Comparison of ENCODE assay signal across 24 cellular contexts in the genomic region with DNA sequence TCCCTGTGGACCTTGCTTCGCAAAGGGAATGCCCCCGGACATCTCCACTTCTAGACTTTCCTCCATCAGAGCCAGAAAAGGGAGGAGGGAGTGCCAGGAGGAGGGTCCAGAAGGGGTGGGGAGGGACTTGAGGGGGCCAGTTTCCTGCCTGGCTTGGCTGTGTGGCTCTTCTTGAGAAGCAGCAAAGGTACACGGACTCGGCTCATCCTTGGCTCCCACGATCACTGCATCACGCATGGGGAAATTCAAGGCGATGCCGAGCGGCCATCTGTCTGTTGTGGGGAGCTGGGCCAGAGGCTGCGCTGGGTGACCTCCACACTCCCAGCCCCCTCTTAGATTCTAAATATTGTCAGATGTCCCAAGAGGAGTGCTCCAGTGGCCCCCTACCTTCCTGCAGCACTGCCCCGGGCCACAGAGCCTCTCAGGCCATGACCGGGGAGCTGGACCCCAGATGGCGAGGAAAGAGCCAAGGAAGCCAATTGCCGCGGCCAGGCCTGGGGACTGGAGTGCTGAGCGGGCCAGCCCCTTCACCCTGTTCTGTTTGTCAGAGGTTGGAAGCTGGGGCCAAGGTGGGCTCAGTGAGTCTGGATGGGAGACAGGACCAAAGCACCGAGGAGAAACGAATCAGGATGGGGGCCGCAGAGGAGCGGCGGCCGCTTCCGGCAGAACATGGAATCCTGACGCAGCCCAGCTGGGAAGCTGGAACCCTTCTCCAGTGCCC.
DNase-seq lines count a peak whose midpoint lies in the region; ATAC-seq, FAIRE-seq and TF ChIP-seq lines count a peak whose summit lies in the region.
"Had no signal": no experiment of that assay in that cellular context is flagged by ENCODE, and none has a peak within 500 bp of the region (broad histone marks: within the 10 kb centered on the region; RNA-seq: fewer than 3 reads in every experiment).

No MANE protein-coding gene starts in this region.

- H3K36me3 ChIP-seq in H1 (ENCODE audit: control insufficient read depth in 2 of 4, insufficient read depth in 4 of 4, low read length in 3 of 4), result no peaks in the 10 kb centered on the region
- H3K36me3 ChIP-seq: BLaER1, HAP-1 had no signal

- no peaks in the 10 kb centered on the region for H3K4me1 Mint-ChIP-seq in activated CD4-positive, alpha-beta T cell treated with anti-CD3 and anti-CD28 coated beads, Interleukin-2, amount 10 ng/mL, durations not matched to agents 7 days and 5 days
- peaks cover 30% of the 10 kb centered on the region for H3K4me1 Mint-ChIP-seq in nephron progenitor cell
- H3K4me1 Mint-ChIP-seq: B cell; CD4-positive, CD25-positive, alpha-beta regulatory T cell; GM23338 had no signal

- H2BK12ac ChIP-seq in H1 (ENCODE audit: low read depth, low read length), result no peak overlapping the region

- H3K79me1 ChIP-seq in H1 (ENCODE audit: low read depth, low read length), result no peaks in the 10 kb centered on the region

- TF ChIP-seq POLR2A in H1 (IDR thresholded peaks at IDR 0.05; ENCODE audit: control extremely low read depth in 1 of 2, low read depth in 2 of 2, low read length in 2 of 2), result no peak

- no peaks in the 10 kb centered on the region for H3K79me2 ChIP-seq in H1 (ENCODE audit: control insufficient read depth in 1 of 2, insufficient read depth in 2 of 2, low read length in 2 of 2)

- no peak overlapping the region for H3K4me3 Mint-ChIP-seq in activated CD4-positive, alpha-beta T cell treated with anti-CD3 and anti-CD28 coated beads, Interleukin-2, amount 10 ng/mL, durations not matched to agents 7 days and 5 days
- H3K4me3 Mint-ChIP-seq in nephron progenitor cell, result no peak overlapping the region
- H3K4me3 Mint-ChIP-seq: B cell; CD4-positive, CD25-positive, alpha-beta regulatory T cell; CD8-positive, alpha-beta T cell; GM23338; HFFc6 had no signal

- no peak overlapping the region for H4K5ac ChIP-seq in H1 (ENCODE audit: insufficient read length, low read depth, low read length)

- CTCF ChIA-PET in activated CD4-positive, alpha-beta T cell treated with anti-CD3 and anti-CD28 coated beads, Interleukin-2, amount 10 ng/mL, durations not matched to agents 7 days and 5 days (lab: Charles Lee), result no interaction called here
- CTCF ChIA-PET in H1 (lab: Charles Lee; ENCODE audit: partially characterized antibody), result interaction anchor here (0.6 to 1.1 kb wide), 4 partner anchors 31 to 640 kb away, joined by 3 to 4 read pairs (median 3); no protein-coding TSS in a partner anchor

- H3K4me2 ChIP-seq in H1 (ENCODE audit: insufficient read depth in 1 of 2, low read depth in 2 of 2, low read length in 2 of 2), result no peak overlapping the region
- H3K4me2 ChIP-seq: BLaER1, GM23338 had no signal

- H3K4ac ChIP-seq in H1 (replicated peaks; ENCODE audit: insufficient read length, low read depth, low read length), result peak overlapping the region; percentile 53

- H3K56ac ChIP-seq in H1 (replicated peaks; ENCODE audit: insufficient read length, low read depth, low read length), result no peak overlapping the region

- peaks cover 2% of the 10 kb centered on the region for H3K36me3 Mint-ChIP-seq in activated CD4-positive, alpha-beta T cell treated with anti-CD3 and anti-CD28 coated beads, Interleukin-2, amount 10 ng/mL, durations not matched to agents 7 days and 5 days (ENCODE audit: low read depth)
- no peaks in the 10 kb centered on the region for H3K36me3 Mint-ChIP-seq in nephron progenitor cell (ENCODE audit: low read depth)
- H3K36me3 Mint-ChIP-seq: CD4-positive, CD25-positive, alpha-beta regulatory T cell; CD8-positive, alpha-beta T cell had no signal

- no peak for TF ChIP-seq RAD21 in H1 (IDR thresholded peaks at IDR 0.05 in 1 of 2, conservative IDR thresholded peaks at IDR 0.05 in 1 of 2; ENCODE audit: low read depth in 2 of 2, low read length in 2 of 2)

- TF ChIP-seq CTCF in H1 (IDR thresholded peaks at IDR 0.05; ENCODE audit: control extremely low read depth in 1 of 3, insufficient read depth in 1 of 3, low read depth in 1 of 3, low read length in 3 of 3) (no peak), nephron progenitor cell (IDR thresholded peaks at IDR 0.05) (no peak), foreskin keratinocyte (conservative IDR thresholded peaks at IDR 0.05) (no peak)

- no peaks in the 10 kb centered on the region for H3K23me2 ChIP-seq in H1 (ENCODE audit: low read depth, low read length)

- no peak overlapping the region for H3K18ac ChIP-seq in H1 (ENCODE audit: extremely low read depth, low read length)

- no peak overlapping the region for H3K9ac ChIP-seq in H1 (replicated peaks in 1 of 4; ENCODE audit: extremely low read depth in 1 of 4, low read depth in 3 of 4, low read length in 3 of 4)
- H3K9ac ChIP-seq: BLaER1 had no signal

- H3K23ac ChIP-seq in H1 (ENCODE audit: insufficient read length), result no peak overlapping the region

- no peaks in the 10 kb centered on the region for H3K9me3 ChIP-seq in H1 (ENCODE audit: insufficient read depth in 2 of 2, low read depth in 1 of 2, low read length in 1 of 2)
- H3K9me3 ChIP-seq: HAP-1 had no signal

- no peak overlapping the region for H2AK5ac ChIP-seq in H1 (ENCODE audit: low read depth, low read length)

- H3K27ac Mint-ChIP-seq in activated CD4-positive, alpha-beta T cell treated with anti-CD3 and anti-CD28 coated beads, Interleukin-2, amount 10 ng/mL, durations not matched to agents 7 days and 5 days, result peak overlapping the region; percentile 46
- peak overlapping the region; percentile 92 for H3K27ac Mint-ChIP-seq in nephron progenitor cell
- H3K27ac Mint-ChIP-seq: B cell; CD4-positive, CD25-positive, alpha-beta regulatory T cell; CD8-positive, alpha-beta T cell; GM23338; HFFc6 had no signal

- no peak for ATAC-seq in GM19351 (IDR thresholded peaks at IDR 0.05; ENCODE audit: unreplicated experiment)
- ATAC-seq in foreskin keratinocyte, result no peak
- ATAC-seq: CD8-positive, alpha-beta T cell; GM12878; GM23338 had no signal

- no peak overlapping the region for H2BK15ac ChIP-seq in H1 (ENCODE audit: low read length)

- POLR2A ChIA-PET in activated CD4-positive, alpha-beta T cell treated with anti-CD3 and anti-CD28 coated beads, Interleukin-2, amount 10 ng/mL, durations not matched to agents 7 days and 5 days (lab: Charles Lee), result no interaction called here
- POLR2A ChIA-PET in H1 (lab: Charles Lee; ENCODE audit: partially characterized antibody), result no interaction called here

- no peak overlapping the region for H2BK5ac ChIP-seq in H1 (ENCODE audit: low read depth, low read length)

- TF ChIP-seq EP300 in H1 (IDR thresholded peaks at IDR 0.05; ENCODE audit: borderline replicate concordance in 1 of 2, low read depth in 2 of 2, low read length in 2 of 2), result no peak

- no peak overlapping the region for H3K14ac ChIP-seq in H1 (ENCODE audit: insufficient read length)

- H3K27ac ChIP-seq in H1 (ENCODE audit: low read depth, low read length) (no peak overlapping the region), foreskin keratinocyte (no peak overlapping the region)
- H3K27ac ChIP-seq: 22Rv1, BLaER1, C4-2B had no signal

- H3K9me3 Mint-ChIP-seq in activated CD4-positive, alpha-beta T cell treated with anti-CD3 and anti-CD28 coated beads, Interleukin-2, amount 10 ng/mL, durations not matched to agents 7 days and 5 days, result peaks cover 2% of the 10 kb centered on the region
- H3K9me3 Mint-ChIP-seq in nephron progenitor cell, result peaks cover 8% of the 10 kb centered on the region
- H3K9me3 Mint-ChIP-seq: CD4-positive, CD25-positive, alpha-beta regulatory T cell had no signal

- H3K4me1 ChIP-seq in H1 (replicated peaks in 1 of 4; ENCODE audit: control insufficient read depth in 3 of 4, insufficient read depth in 4 of 4, low read length in 3 of 4) (peaks cover 0 to 1% (median 0%) of the 10 kb centered on the region in 4 experiments; a peak in 1 of 7 replicates), foreskin keratinocyte (no peaks in the 10 kb centered on the region)
- H3K4me1 ChIP-seq: BLaER1, Caco-2, HAP-1 had no signal

- H4K20me1 ChIP-seq in H1 (replicated peaks in 1 of 2; ENCODE audit: control insufficient read depth in 1 of 2, insufficient read depth in 2 of 2, low read length in 2 of 2), result no peaks in the 10 kb centered on the region
- H4K20me1 ChIP-seq: BLaER1 had no signal

- no peaks in the 10 kb centered on the region for H3K27me3 ChIP-seq in H1 (replicated peaks in 1 of 4; ENCODE audit: control insufficient read depth in 3 of 4, extremely low read depth in 1 of 4, insufficient read depth in 3 of 4, low read length in 3 of 4)
- H3K27me3 ChIP-seq in foreskin keratinocyte, result no peaks in the 10 kb centered on the region
- H3K27me3 ChIP-seq: BLaER1 had no signal

- 95% methylated on average over 14 of the region's 24 CpGs; no CpG with 5 or more reads in 1 of the 2 experiments for WGBS in H1 (ENCODE audit: extremely low coverage in 1 of 2, insufficient coverage in 1 of 2, insufficient read length in 1 of 2, insufficient replicate concordance in 2 of 2, low coverage in 1 of 2, low lambda C conversion rate in 2 of 2, missing lambda C conversion rate in 1 of 2), 2 experiments

- H4K8ac ChIP-seq in H1 (ENCODE audit: extremely low read depth, insufficient read depth, low read length), result no peak overlapping the region; the same call in 1 of the 2 replicates

- H2AFZ ChIP-seq in H1 (ENCODE audit: low read length), result no peak overlapping the region
- H2AFZ ChIP-seq: GM23338 had no signal

- H3K27me3 Mint-ChIP-seq in activated CD4-positive, alpha-beta T cell treated with anti-CD3 and anti-CD28 coated beads, Interleukin-2, amount 10 ng/mL, durations not matched to agents 7 days and 5 days, result no peaks in the 10 kb centered on the region
- peaks cover 20% of the 10 kb centered on the region for H3K27me3 Mint-ChIP-seq in nephron progenitor cell (ENCODE audit: low read depth, poor library complexity)
- H3K27me3 Mint-ChIP-seq: CD4-positive, CD25-positive, alpha-beta regulatory T cell had no signal

- no peak for DNase-seq in activated CD4-positive, alpha-beta T cell treated with anti-CD3 and anti-CD28 coated beads, Interleukin-2, amount 10 ng/mL, durations not matched to agents 7 days and 5 days
- DNase-seq in activated CD4-positive, alpha-beta T cell treated with anti-CD3 and anti-CD28 coated beads for 48 hours, result no peak
- DNase-seq in H1 (ENCODE audit: low read depth in 1 of 2, low spot score in 2 of 2) (no peak), nephron progenitor cell (no peak), foreskin keratinocyte (no peak)
- DNase-seq in activated CD8-positive, alpha-beta memory T cell treated with anti-CD3 and anti-CD28 coated beads, Interleukin-2, amount 50 U/mL, for 4 hours, result no peak
- DNase-seq: Caco-2; CD4-positive, CD25-positive, alpha-beta regulatory T cell; CD8-positive, alpha-beta T cell; DMS153; DND-41; GDM1; HFFc6 had no signal

- no peak overlapping the region for H2BK120ac ChIP-seq in H1 (replicated peaks; ENCODE audit: low read depth, low read length)

- no peak for FAIRE-seq in H1 (lab: Jason Lieb, UNC)
- FAIRE-seq: A204.1, GM12878, GM19239, H54 had no signal

- no peak overlapping the region for H2BK20ac ChIP-seq in H1 (ENCODE audit: low read length)

- no peak overlapping the region for H4K91ac ChIP-seq in H1 (replicated peaks; ENCODE audit: insufficient read length, low read length)

- H3K4me3 ChIP-seq in H1 (ENCODE audit: extremely low read depth in 1 of 4, insufficient read depth in 2 of 4, low read depth in 3 of 4, low read length in 4 of 4), result no peak overlapping the region
- H3K4me3 ChIP-seq: BLaER1, GM12878, GM23338, HAP-1 had no signal

TF ChIP-seq in H1, 55 proteins besides CTCF, POLR2A, EP300 and RAD21 (continues in another document):
- no peak for TF ChIP-seq SIN3A (conservative IDR thresholded peaks at IDR 0.05 in 1 of 2, IDR thresholded peaks at IDR 0.05 in 1 of 2; ENCODE audit: low read depth in 1 of 2, low read length in 2 of 2)
